1 cellular context compared by ENCODE assay signal in the genomic region with DNA sequence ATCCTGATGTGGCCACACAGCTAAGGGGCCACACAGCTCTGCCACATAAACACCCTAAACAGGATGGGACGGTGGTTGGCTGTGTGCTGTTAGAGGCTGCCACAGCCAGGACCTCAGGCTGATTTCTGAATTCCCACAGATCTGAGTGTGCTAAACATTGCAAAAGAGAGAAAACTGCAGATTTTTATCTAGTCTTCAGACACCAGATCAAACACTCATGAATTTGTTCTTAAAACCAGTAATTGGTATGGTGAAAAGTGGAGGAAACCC.
TF ChIP-seq lines count a peak whose summit lies in the region.

No MANE protein-coding gene starts in this region.

TF ChIP-seq in H1, 55 proteins besides CTCF, POLR2A, EP300 and RAD21 (continued from another document):
- TF ChIP-seq TCF12 (IDR thresholded peaks at IDR 0.05; ENCODE audit: low read depth, low read length), result no peak
- TF ChIP-seq HDAC2 (IDR thresholded peaks at IDR 0.05; ENCODE audit: borderline replicate concordance in 1 of 2, low read depth in 2 of 2, low read length in 2 of 2), result no peak
- TF ChIP-seq MAFK (IDR thresholded peaks at IDR 0.05; ENCODE audit: low read depth, low read length), result no peak
- TF ChIP-seq EZH2 (IDR thresholded peaks at IDR 0.05; ENCODE audit: low read depth, low read length, severe bottlenecking), result no peak
- TF ChIP-seq CHD1 (IDR thresholded peaks at IDR 0.05; ENCODE audit: low read depth, low read length), result no peak
- TF ChIP-seq FOSL1 (IDR thresholded peaks at IDR 0.05; ENCODE audit: insufficient read depth, low read depth, low read length), result no peak
